Comparison of ENCODE assay signal across 27 cellular contexts in the genomic region with DNA sequence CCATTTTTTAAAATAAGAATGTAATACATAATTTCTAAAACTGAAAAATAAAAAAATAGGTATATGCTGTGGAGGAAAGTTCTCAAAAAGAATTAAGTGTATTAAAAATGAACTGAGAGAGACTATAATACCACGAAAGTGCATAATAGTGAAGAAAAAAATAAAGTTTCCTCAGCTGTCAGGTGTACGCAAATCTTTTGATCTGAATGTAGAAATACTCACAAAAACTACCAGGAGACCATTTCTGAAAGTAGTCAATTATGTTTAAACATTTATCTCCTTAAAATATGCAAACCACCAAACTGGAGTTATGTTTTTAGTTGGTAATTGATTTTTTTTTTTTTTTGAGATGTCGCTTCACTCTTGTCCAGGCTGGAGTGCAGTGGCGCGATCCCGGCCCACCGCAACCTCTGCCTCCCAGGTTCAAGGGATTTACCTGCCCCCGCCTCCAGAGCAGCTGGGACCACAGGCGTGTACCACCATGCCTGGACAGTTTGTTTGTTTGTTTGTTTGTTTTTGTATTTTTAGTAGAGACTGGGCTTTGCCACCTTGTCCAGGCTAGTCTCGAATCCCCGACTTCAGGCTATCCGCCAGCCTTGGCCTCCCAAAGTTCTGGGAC.
"Had no signal": no experiment of that assay in that cellular context is flagged by ENCODE, and none has a peak within 500 bp of the region (broad histone marks: within the 10 kb centered on the region; RNA-seq: fewer than 3 reads in every experiment).

No MANE protein-coding gene starts in this region.

- ATAC-seq: activated CD8-positive, alpha-beta T cell treated with anti-CD3 and anti-CD28 coated beads for 36 hours; activated T-cell treated with anti-CD3 and anti-CD28 coated beads, Interleukin-2, amount 50 U/mL, for 72 hours; activated T-helper 17 cell treated with anti-CD3 and anti-CD28 coated beads, Interleukin-2, amount 50 U/mL, for 72 hours; Panc1 had no signal

- H3K9ac ChIP-seq: KMS-11 had no signal

- H3K4me3 Mint-ChIP-seq: activated CD4-positive, alpha-beta T cell treated with anti-CD3 and anti-CD28 coated beads, Interleukin-2, amount 10 ng/mL, durations not matched to agents 24 days and 14 days; activated CD8-positive, alpha-beta T cell treated with anti-CD3 and anti-CD28 coated beads for 36 hours; activated naive CD4-positive, alpha-beta T cell treated with anti-CD3 and anti-CD28 coated beads, Interleukin-2, amount 50 U/mL, for 24 hours; activated naive CD8-positive, alpha-beta T cell treated with anti-CD3 and anti-CD28 coated beads, Interleukin-2, amount 10 ng/mL, durations not matched to agents 7 days and 5 days; activated T-cell treated with anti-CD3 and anti-CD28 coated beads, Interleukin-2, amount 50 U/mL, for 72 hours; activated T-helper 17 cell treated with anti-CD3 and anti-CD28 coated beads, Interleukin-2, amount 50 U/mL, for 72 hours; central memory CD8-positive, alpha-beta T cell had no signal

- H3K36me3 ChIP-seq: ascending aorta, cardiac muscle cell, SJCRH30 had no signal

- H3K27me3 Mint-ChIP-seq: activated CD4-positive, alpha-beta T cell treated with anti-CD3 and anti-CD28 coated beads, Interleukin-2, amount 10 ng/mL, durations not matched to agents 24 days and 14 days; activated naive CD4-positive, alpha-beta T cell treated with anti-CD3 and anti-CD28 coated beads, Interleukin-2, amount 50 U/mL, for 24 hours; activated naive CD8-positive, alpha-beta T cell treated with anti-CD3 and anti-CD28 coated beads, Interleukin-2, amount 10 ng/mL, durations not matched to agents 7 days and 5 days; central memory CD8-positive, alpha-beta T cell had no signal

- H3K27ac ChIP-seq: ascending aorta, cardiac muscle cell, KMS-11, SJCRH30, SK-N-MC had no signal

- H3K9me3 Mint-ChIP-seq: activated CD4-positive, alpha-beta T cell treated with anti-CD3 and anti-CD28 coated beads, Interleukin-2, amount 10 ng/mL, durations not matched to agents 24 days and 14 days; activated CD8-positive, alpha-beta T cell treated with anti-CD3 and anti-CD28 coated beads for 36 hours; activated naive CD4-positive, alpha-beta T cell treated with anti-CD3 and anti-CD28 coated beads, Interleukin-2, amount 50 U/mL, for 24 hours; activated T-cell treated with anti-CD3 and anti-CD28 coated beads, Interleukin-2, amount 50 U/mL, for 72 hours; activated T-helper 17 cell treated with anti-CD3 and anti-CD28 coated beads, Interleukin-2, amount 50 U/mL, for 72 hours had no signal

- H3K36me3 Mint-ChIP-seq: activated naive CD4-positive, alpha-beta T cell treated with anti-CD3 and anti-CD28 coated beads, Interleukin-2, amount 50 U/mL, for 24 hours; activated naive CD8-positive, alpha-beta T cell treated with anti-CD3 and anti-CD28 coated beads, Interleukin-2, amount 10 ng/mL, durations not matched to agents 7 days and 5 days had no signal

- H3K27ac Mint-ChIP-seq: activated CD4-positive, alpha-beta T cell treated with anti-CD3 and anti-CD28 coated beads, Interleukin-2, amount 10 ng/mL, durations not matched to agents 24 days and 14 days; activated CD8-positive, alpha-beta T cell treated with anti-CD3 and anti-CD28 coated beads for 36 hours; activated naive CD4-positive, alpha-beta T cell treated with anti-CD3 and anti-CD28 coated beads, Interleukin-2, amount 50 U/mL, for 24 hours; activated naive CD8-positive, alpha-beta T cell treated with anti-CD3 and anti-CD28 coated beads, Interleukin-2, amount 10 ng/mL, durations not matched to agents 7 days and 5 days; activated T-cell treated with anti-CD3 and anti-CD28 coated beads, Interleukin-2, amount 50 U/mL, for 72 hours; activated T-helper 17 cell treated with anti-CD3 and anti-CD28 coated beads, Interleukin-2, amount 50 U/mL, for 72 hours had no signal

- DNase-seq: activated CD4-positive, alpha-beta T cell treated with anti-CD3 and anti-CD28 coated beads, Interleukin-2, amount 10 ng/mL, durations not matched to agents 24 days and 14 days; activated CD4-positive, alpha-beta T cell treated with anti-CD3 and anti-CD28 coated beads, Interleukin-2, amount 50 U/mL, for 4 hours; activated CD8-positive, alpha-beta T cell treated with anti-CD3 and anti-CD28 coated beads for 36 hours; activated effector memory CD4-positive, alpha-beta T cell treated with anti-CD3 and anti-CD28 coated beads, Interleukin-2, amount 50 U/mL, for 16 hours; activated naive CD4-positive, alpha-beta T cell treated with Interleukin-2 at 50 U/mL for 16 hours; activated naive CD8-positive, alpha-beta T cell treated with anti-CD3 and anti-CD28 coated beads, Interleukin-2, amount 10 ng/mL, durations not matched to agents 7 days and 5 days; activated T-cell treated with anti-CD3 and anti-CD28 coated beads, Interleukin-2, amount 50 U/mL, for 1 hour; activated T-cell treated with anti-CD3 and anti-CD28 coated beads, Interleukin-2, amount 50 U/mL, for 72 hours; amygdala; MM.1S; MV-4-11; NCI-H1092 treated with DMSO at 0.1 percent for 48 hours; NCI-H1417; NCI-H2029; NCI-H345; NCI-H524 treated with DMSO at 0.1 percent for 48 hours; SHP77; SJCRH30; T1000 had no signal

- H3K9me3 ChIP-seq: ascending aorta, SJCRH30 had no signal

- H3K4me1 Mint-ChIP-seq: activated CD4-positive, alpha-beta T cell treated with anti-CD3 and anti-CD28 coated beads, Interleukin-2, amount 10 ng/mL, durations not matched to agents 24 days and 14 days; activated naive CD4-positive, alpha-beta T cell treated with anti-CD3 and anti-CD28 coated beads, Interleukin-2, amount 50 U/mL, for 24 hours; activated naive CD8-positive, alpha-beta T cell treated with anti-CD3 and anti-CD28 coated beads, Interleukin-2, amount 10 ng/mL, durations not matched to agents 7 days and 5 days; activated T-helper 17 cell treated with anti-CD3 and anti-CD28 coated beads, Interleukin-2, amount 50 U/mL, for 72 hours; central memory CD8-positive, alpha-beta T cell had no signal

- H3K27me3 ChIP-seq: ascending aorta, cardiac muscle cell, SJCRH30 had no signal

- H3K4me3 ChIP-seq: ascending aorta, cardiac muscle cell, SJCRH30, SK-N-MC had no signal

- H3K4me1 ChIP-seq: ascending aorta, SJCRH30 had no signal

- H3K4me2 ChIP-seq: KMS-11 had no signal
